Comparison of ENCODE assay signal across 1 cellular context in genomic region chr19:6632747-6633455, GRCh38.
TF ChIP-seq lines count a peak whose summit lies in the region.

No MANE protein-coding gene starts in this region.

TF ChIP-seq in GM12878, 131 proteins besides CTCF, POLR2A, EP300 and RAD21:
- TF ChIP-seq SMC3 (IDR thresholded peaks at IDR 0.05; ENCODE audit: borderline replicate concordance, low read length) (peak; percentile 70), GATAD2B (conservative IDR thresholded peaks at IDR 0.05; ENCODE audit: low read depth) (peak; percentile 53; the same call in 1 of the 2 replicates), FOXM1 (IDR thresholded peaks at IDR 0.05; ENCODE audit: low read depth, low read length) (0 out of 2 replicates have a peak, but pooled peaks have one; percentile 27), YY1 (IDR thresholded peaks at IDR 0.05; ENCODE audit: low read depth, low read length) (peak; percentile 55; the same call in 1 of the 2 replicates), RELB (IDR thresholded peaks at IDR 0.05; ENCODE audit: low read depth) (0 out of 2 replicates have a peak, but pooled peaks have one; percentile 13), EED (IDR thresholded peaks at IDR 0.05; ENCODE audit: low read depth) (peak; percentile 68), SMARCA5 (IDR thresholded peaks at IDR 0.05) (peak; percentile 76; the same call in 1 of the 2 replicates), IKZF1 (conservative IDR thresholded peaks at IDR 0.05) (peak; percentile 80), IKZF2 (IDR thresholded peaks at IDR 0.05) (peak; percentile 51 to 66; a peak in 3 of 4 replicates), PAX5 (IDR thresholded peaks at IDR 0.05; ENCODE audit: borderline replicate concordance, low read depth, low read length) (peak; percentile 49; the same call in 1 of the 2 replicates), RUNX3 (IDR thresholded peaks at IDR 0.05; ENCODE audit: low read length) (peak; percentile 28; the same call in 1 of the 2 replicates), ZNF592 (IDR thresholded peaks at IDR 0.05) (peak; percentile 36; the same call in 1 of the 2 replicates), CBFB (IDR thresholded peaks at IDR 0.05; ENCODE audit: low read depth) (0 out of 2 replicates have a peak, but pooled peaks have one; percentile 37), BHLHE40 (IDR thresholded peaks at IDR 0.05; ENCODE audit: borderline replicate concordance in 1 of 2, low read depth in 2 of 2, low read length in 1 of 2) (peak in 1 of 2 experiments; percentile 47; a peak in 2 of 4 replicates), ZNF687 (IDR thresholded peaks at IDR 0.05) (0 out of 2 replicates have a peak, but pooled peaks have one; percentile 13)
